8 cellular contexts compared by ENCODE assay signal in the genomic region with DNA sequence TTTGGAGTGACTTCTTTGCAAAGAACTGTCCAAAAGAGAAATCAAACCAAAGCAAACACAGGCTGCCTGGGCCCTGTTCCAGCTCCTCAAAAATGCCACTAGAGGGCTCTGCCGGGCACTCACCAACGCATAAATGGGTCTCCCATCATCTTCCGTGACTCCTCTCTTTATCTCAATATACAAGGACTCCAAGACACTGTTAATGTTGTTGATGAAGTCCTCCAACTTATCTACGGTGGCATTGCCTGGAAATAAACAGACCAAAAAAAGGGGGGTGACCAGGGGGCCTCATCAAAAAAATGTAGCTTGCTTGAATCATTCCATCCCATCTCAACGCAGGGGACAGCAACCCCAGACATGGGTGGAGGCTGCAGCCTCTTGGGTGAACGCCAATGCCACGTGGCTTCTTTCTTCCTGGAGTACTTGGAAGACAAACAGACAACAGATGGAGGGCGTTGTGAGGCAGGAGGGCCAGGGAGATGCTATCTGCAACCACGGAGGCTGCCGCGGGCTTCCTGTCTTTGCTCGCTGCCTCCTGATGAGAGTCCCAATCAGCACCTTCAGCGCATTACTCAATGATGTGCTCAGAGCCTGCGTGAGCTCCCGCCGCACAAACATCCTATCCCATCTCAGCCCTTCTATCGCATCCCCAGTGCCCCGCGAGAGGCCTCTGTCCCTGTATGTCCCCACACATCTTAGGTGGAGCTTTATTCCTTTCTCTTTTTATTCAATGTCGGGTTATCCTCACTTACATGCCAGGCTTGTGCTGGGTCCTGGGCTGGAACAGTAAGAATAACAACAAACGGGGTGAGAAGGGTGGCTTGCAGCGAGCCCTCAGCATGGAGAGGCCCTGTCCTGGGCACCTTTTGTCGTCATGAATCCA. TPM values are rescaled to one million over a fixed set of nuclear protein-coding genes. Genes with fewer than 3 reads are reported as not detected.
DNase-seq lines count a peak whose midpoint lies in the region; ATAC-seq and TF ChIP-seq lines count a peak whose summit lies in the region.

No MANE protein-coding gene starts in this region.

- H3K4me3 ChIP-seq in SJSA1 (no peak overlapping the region), foreskin fibroblast (ENCODE audit: low read depth in 1 of 2, low read length in 2 of 2) (no peak overlapping the region)

- no peak for ATAC-seq in HG02840 (IDR thresholded peaks at IDR 0.05; ENCODE audit: low FRiP score, unreplicated experiment)

- H3K27ac ChIP-seq in SJSA1, result no peak overlapping the region
- peak overlapping the region; percentile 60 for H3K27ac ChIP-seq in substantia nigra (ENCODE audit: low read depth, low read length, poor library complexity, severe bottlenecking)

- peak; percentile 77 for DNase-seq in D341Med (ENCODE audit: low spot score)
- DNase-seq in LHCN-M2 (ENCODE audit: low read depth), result peak; percentile 79
- peak; percentile 82 to 86 for DNase-seq in SJSA1 (ENCODE audit: low read depth in 1 of 2, low spot score in 2 of 2)
- DNase-seq in activated gamma-delta T cell treated with anti-CD3 and anti-CD28 coated beads, Interleukin-2, amount 50 U/mL, for 16 hours (ENCODE audit: low read depth), result peak; percentile 75
- peak; percentile 89 to 91 for DNase-seq in foreskin fibroblast
- DNase-seq in occipital lobe (lab: John Stamatoyannopoulos, UW), result peak; percentile 44
- DNase-seq in substantia nigra (lab: John Stamatoyannopoulos, UW), result peak in 40 of 49 donors; percentile 13 to 92 (median 54)

- H3K9me3 ChIP-seq in SJSA1 (replicated peaks), result no peaks in the 10 kb centered on the region

- H3K4me1 ChIP-seq in SJSA1 (replicated peaks), result peaks cover 9% of the 10 kb centered on the region

- H3K36me3 ChIP-seq in SJSA1, result peaks cover 16% of the 10 kb centered on the region

- peak; percentile 84 for TF ChIP-seq CTCF in foreskin fibroblast (IDR thresholded peaks at IDR 0.05; ENCODE audit: low read depth, low read length)

- H3K27me3 ChIP-seq in SJSA1 (replicated peaks), result no peaks in the 10 kb centered on the region

RNA-seq across cellular contexts. Expression of a gene that starts 32.0 kb away (rescaled TPM):
- total RNA-seq in LHCN-M2 (2014; rRNA removed), result 4.5 and 4.6 TPM in 2 replicates
- polyA plus RNA-seq in LHCN-M2 (2012), result 3.1 TPM
- total RNA-seq in SJSA1 (2014; rRNA removed; shearing (Covaris generic)), result 2.1 and 2.5 TPM in 2 replicates
- total RNA-seq in occipital lobe, result 1.9 TPM

RNA-seq across cellular contexts. Expression of a gene that starts 33.3 kb away (rescaled TPM):
- total RNA-seq in LHCN-M2 (2014; rRNA removed) (50.1 and 62.7 TPM in 2 replicates), occipital lobe (26.4 TPM)
- polyA plus RNA-seq in LHCN-M2 (2012), result 103 TPM
- 62.6 and 92.1 TPM in 2 replicates for total RNA-seq in SJSA1 (2014; rRNA removed; shearing (Covaris generic))
